ENCODE assay signal across 31 cellular contexts in genomic region chr1:90155721-90156487, GRCh38.
DNase-seq lines count a peak whose midpoint lies in the region; ATAC-seq and TF ChIP-seq lines count a peak whose summit lies in the region.
"Had no signal": no experiment of that assay in that cellular context is flagged by ENCODE, and none has a peak within 500 bp of the region (broad histone marks: within the 10 kb centered on the region; RNA-seq: fewer than 3 reads in every experiment).

No MANE protein-coding gene starts in this region.

- peak overlapping the region; percentile 20 for H3K27ac ChIP-seq in mammary epithelial cell (ENCODE audit: insufficient read depth, low read depth, low read length)
- H3K27ac ChIP-seq: ascending aorta, colonic mucosa, epithelial cell of prostate, right atrium auricular region, testis had no signal

- H3K36me3 Mint-ChIP-seq in HFFc6 (ENCODE audit: low read depth) = no peaks in the 10 kb centered on the region
- H3K36me3 Mint-ChIP-seq: activated CD4-positive, alpha-beta memory T cell treated with anti-CD3 and anti-CD28 coated beads for 36 hours; CD4-positive, CD25-positive, alpha-beta regulatory T cell; IgD-negative memory B cell had no signal

- no peak overlapping the region for H3K9ac ChIP-seq in mammary epithelial cell (ENCODE audit: insufficient read depth, low read length)

- H3K79me2 ChIP-seq in mammary epithelial cell (ENCODE audit: insufficient read depth, low read length) = no peaks in the 10 kb centered on the region

- H3K9me3 Mint-ChIP-seq in HFFc6 = peaks cover 35% of the 10 kb centered on the region

- H3K27me3 ChIP-seq in mammary epithelial cell (ENCODE audit: insufficient read depth, low read length) = no peaks in the 10 kb centered on the region
- H3K27me3 ChIP-seq: ascending aorta, colonic mucosa, right atrium auricular region, testis had no signal

- H3K4me2 ChIP-seq in mammary epithelial cell (ENCODE audit: insufficient read depth, low read depth, low read length) = no peak overlapping the region
- H3K4me2 ChIP-seq: GM23338, smooth muscle cell had no signal

- H3K4me3 Mint-ChIP-seq in HFFc6 = no peak overlapping the region
- H3K4me3 Mint-ChIP-seq: activated CD4-positive, alpha-beta memory T cell treated with anti-CD3 and anti-CD28 coated beads for 36 hours; activated T-cell treated with anti-CD3 and anti-CD28 coated beads, Interleukin-2, amount 50 U/mL, for 72 hours; CD4-positive, CD25-positive, alpha-beta regulatory T cell; GM23338; IgD-negative memory B cell; stimulated activated naive CD8-positive, alpha-beta T cell treated with anti-CD3 and anti-CD28 coated beads, Interleukin-15, Interleukin-2, amounts not matched to agents 100 ng/mL and 50 ng/mL, for 24 hours; T-helper 1 cell treated with Interleukin-12 subunit alpha and Interleukin-12 subunit beta and Interleukin-4 antibody, amounts not matched to agents 30 μg/mL and 1 μg/mL, for 36 hours had no signal

- BruUV-seq in mammary epithelial cell (replicated peaks; lab: Mats Ljungman, UMichigan) = no TSS peak

- dilution Hi-C loops in mammary epithelial cell (cut with HindIII; ENCODE audit: low sequenced_read_pairs) = no loop called here

- no peak overlapping the region for H3K27ac Mint-ChIP-seq in HFFc6
- H3K27ac Mint-ChIP-seq: activated CD4-positive, alpha-beta memory T cell treated with anti-CD3 and anti-CD28 coated beads for 36 hours; activated T-cell treated with anti-CD3 and anti-CD28 coated beads, Interleukin-2, amount 50 U/mL, for 72 hours; CD4-positive, CD25-positive, alpha-beta regulatory T cell; GM23338; IgD-negative memory B cell; stimulated activated naive CD8-positive, alpha-beta T cell treated with anti-CD3 and anti-CD28 coated beads, Interleukin-15, Interleukin-2, amounts not matched to agents 100 ng/mL and 50 ng/mL, for 24 hours; T-helper 1 cell treated with Interleukin-12 subunit alpha and Interleukin-12 subunit beta and Interleukin-4 antibody, amounts not matched to agents 30 μg/mL and 1 μg/mL, for 36 hours had no signal

- peak; percentile 71 for ATAC-seq in GM21360 (IDR thresholded peaks at IDR 0.05; ENCODE audit: unreplicated experiment)
- ATAC-seq in HG03280 (IDR thresholded peaks at IDR 0.05; ENCODE audit: unreplicated experiment) = peak; percentile 48
- ATAC-seq: activated T-cell treated with anti-CD3 and anti-CD28 coated beads, Interleukin-2, amount 50 U/mL, for 72 hours; GM23338; left ventricle myocardium superior; Right ventricle myocardium inferior; SK-N-SH treated with all-trans-retinoic acid at 6 μM for 48 hours had no signal

- TF ChIP-seq CTCF in GM12865 (IDR thresholded peaks at IDR 0.05; ENCODE audit: insufficient read depth, low read depth, low read length, missing control alignments) = no peak
- no peak for TF ChIP-seq CTCF in mammary epithelial cell (conservative IDR thresholded peaks at IDR 0.05 in 1 of 2, IDR thresholded peaks at IDR 0.05 in 1 of 2; ENCODE audit: extremely low read depth in 1 of 2, insufficient read depth in 1 of 2, low read depth in 1 of 2, low read length in 2 of 2)
- TF ChIP-seq CTCF in HFFc6 (IDR thresholded peaks at IDR 0.05) = no peak

- intact Hi-C loops in mammary epithelial cell (cut with micrococcal nuclease) = no loop called here

- CTCF ChIA-PET in mammary epithelial cell (lab: Charles Lee; ENCODE audit: low non-redundant PET) = no interaction called here

- no peaks in the 10 kb centered on the region for H3K4me1 Mint-ChIP-seq in HFFc6 (ENCODE audit: low read depth)
- H3K4me1 Mint-ChIP-seq: CD4-positive, CD25-positive, alpha-beta regulatory T cell; GM23338 had no signal

- H3K27me3 Mint-ChIP-seq in HFFc6 (ENCODE audit: insufficient read depth) = no peaks in the 10 kb centered on the region; the same call in 1 of the 2 replicates
- H3K27me3 Mint-ChIP-seq: IgD-negative memory B cell had no signal

- no peak overlapping the region for H3K4me3 ChIP-seq in GM12865 (ENCODE audit: low read depth, low read length)
- no peak overlapping the region for H3K4me3 ChIP-seq in mammary epithelial cell (replicated peaks in 1 of 3; ENCODE audit: insufficient read depth in 1 of 3, low read depth in 2 of 3, low read length in 3 of 3)
- H3K4me3 ChIP-seq: ascending aorta, colonic mucosa, GM23338, right atrium auricular region, smooth muscle cell, testis had no signal

- 95% methylated on average over 2 of the region's 2 CpGs for WGBS in mammary epithelial cell (ENCODE audit: low coverage, missing lambda C conversion rate)

- DNase-seq in GM12865 (ENCODE audit: low read depth) = peak; percentile 13
- peak; percentile 73 for DNase-seq in mammary epithelial cell
- no peak for DNase-seq in HFFc6
- no peak for DNase-seq in germinal center (ENCODE audit: low spot score)
- no peak for DNase-seq in SIG-M5 (lab: John Stamatoyannopoulos, UW)
- DNase-seq: activated CD4-positive, alpha-beta memory T cell treated with anti-CD3 and anti-CD28 coated beads for 36 hours; activated CD4-positive, CD25-positive, alpha-beta regulatory T cell treated with anti-CD3 and anti-CD28 coated beads, Interleukin-2, amount 50 U/mL, for 72 hours; activated T-cell treated with anti-CD3 and anti-CD28 coated beads, Interleukin-2, amount 50 U/mL, for 72 hours; AML-193; CD4-positive, CD25-positive, alpha-beta regulatory T cell; colonic mucosa; effector CD8-positive, alpha-beta T cell; glutamatergic neuron; left ventricle myocardium superior; NCI-H1105; NCI-H187 treated with DMSO at 0.1 percent for 48 hours; NCI-H524; NK-92 treated with Interleukin-12 subunit alpha and Interleukin-12 subunit beta, amount 100 ng/mL, for 24 hours; testis had no signal

- no peaks in the 10 kb centered on the region for H3K36me3 ChIP-seq in mammary epithelial cell (ENCODE audit: insufficient read depth, low read length)
- H3K36me3 ChIP-seq: ascending aorta, colonic mucosa, right atrium auricular region had no signal

- H2AFZ ChIP-seq in mammary epithelial cell (ENCODE audit: low read depth, low read length) = no peak overlapping the region
- H2AFZ ChIP-seq: GM23338 had no signal

- no peaks in the 10 kb centered on the region for H3K9me3 ChIP-seq in mammary epithelial cell (replicated peaks; ENCODE audit: insufficient read depth, low read length)
- H3K9me3 ChIP-seq: colonic mucosa, testis had no signal

- H3K4me1 ChIP-seq in mammary epithelial cell (ENCODE audit: insufficient read depth, low read length) = peaks cover 12% of the 10 kb centered on the region
- H3K4me1 ChIP-seq: ascending aorta, colonic mucosa, right atrium auricular region, testis had no signal

- H4K20me1 ChIP-seq in mammary epithelial cell (ENCODE audit: insufficient read depth, low read length) = no peaks in the 10 kb centered on the region

- in situ Hi-C loops in mammary epithelial cell (cut with MboI; ENCODE audit: low sequenced_read_pairs in 2 of 2) = no loop called here

Comparison
In these comparisons a context has a peak if more than half of its experiments do, and no peak if none do; other contexts are left out.
1. DNase-seq: peak in GM12865 (single experiment) and mammary epithelial cell (single experiment); none in HFFc6 (single experiment), germinal center (single experiment) and SIG-M5 (single experiment).